ENCODE assay signal across 11 cellular contexts in genomic region chr3:187567741-187568140, GRCh38.
A peak's percentile ranks its signal among the peaks of the same experiment; 100 is the strongest.
DNase-seq lines count a peak whose midpoint lies in the region; ATAC-seq, FAIRE-seq and TF ChIP-seq lines count a peak whose summit lies in the region.
"Had no signal": no experiment of that assay in that cellular context is flagged by ENCODE, and none has a peak within 500 bp of the region (broad histone marks: within the 10 kb centered on the region; RNA-seq: fewer than 3 reads in every experiment).

No MANE protein-coding gene starts in this region.

- H3K9me3 ChIP-seq in A549 (no peaks in the 10 kb centered on the region), upper lobe of left lung (no peaks in the 10 kb centered on the region)

- POLR2A ChIA-PET in A549 (lab: Yijun Ruan, JAX): no interaction called here

- H3K4me1 ChIP-seq in A549: 0 out of 3 replicates have a peak, but pooled peaks cover 2% of the 10 kb centered on the region
- peaks cover 0 to 6% (median 5%) of the 10 kb centered on the region in 4 donors for H3K4me1 ChIP-seq in upper lobe of left lung

- 44% methylated on average over 2 of the region's 2 CpGs for WGBS in A549 (ENCODE audit: missing lambda C conversion rate)
- 47 to 49% methylated on average over 2 of the region's 2 CpGs for WGBS in upper lobe of left lung, 2 donors

- CTCF ChIA-PET in A549 (lab: Yijun Ruan, JAX): no interaction called here

- no peak for FAIRE-seq in A549 (lab: Jason Lieb, UNC)

- no peak for TF ChIP-seq RAD21 in A549 (conservative IDR thresholded peaks at IDR 0.05 in 1 of 2, IDR thresholded peaks at IDR 0.05 in 1 of 2)

- H3K4me3 ChIP-seq in A549 (no peak overlapping the region), H7 (ENCODE audit: insufficient read depth, low read depth, low read length) (no peak overlapping the region), astrocyte of the cerebellum (ENCODE audit: low read depth, low read length) (no peak overlapping the region), upper lobe of left lung (no peak overlapping the region)

- H3K36me3 ChIP-seq in H7 (replicated peaks; ENCODE audit: control insufficient read depth, insufficient read depth, low read length) (no peaks in the 10 kb centered on the region), upper lobe of left lung (no peaks in the 10 kb centered on the region)

- H3K27me3 ChIP-seq in H7 (ENCODE audit: control insufficient read depth, insufficient read depth, low read length) (no peaks in the 10 kb centered on the region), upper lobe of left lung (no peaks in the 10 kb centered on the region)

- H3K4me2 ChIP-seq in A549: 0 out of 3 replicates have a peak overlapping the region, but pooled peaks have one; percentile 5

- H3K27ac ChIP-seq in A549: no peak overlapping the region
- no peak overlapping the region for H3K27ac ChIP-seq in upper lobe of left lung
- H3K27ac ChIP-seq: C4-2B had no signal

- in situ Hi-C loops in astrocyte of the cerebellum (cut with HindIII; ENCODE audit: low sequenced_read_pairs): no loop called here

- TF ChIP-seq EP300 in A549 (IDR thresholded peaks at IDR 0.05): no peak
- no peak for TF ChIP-seq EP300 in upper lobe of left lung (IDR thresholded peaks at IDR 0.05)

- ATAC-seq in A549 (no peak), upper lobe of left lung (ENCODE audit: low FRiP score in 2 of 2) (no peak), HG03342 (IDR thresholded peaks at IDR 0.05; ENCODE audit: unreplicated experiment) (no peak), HG02973 (IDR thresholded peaks at IDR 0.05; ENCODE audit: unreplicated experiment) (no peak)
- ATAC-seq in activated CD4-positive, CD25-positive, alpha-beta regulatory T cell treated with anti-CD3 and anti-CD28 coated beads, Interleukin-2, amount 50 U/mL, for 24 hours: no peak

- TF ChIP-seq CTCF in A549 (IDR thresholded peaks at IDR 0.05): no peak
- no peak for TF ChIP-seq CTCF in astrocyte of the cerebellum (IDR thresholded peaks at IDR 0.05; ENCODE audit: low read depth, low read length, missing control alignments)
- TF ChIP-seq CTCF in upper lobe of left lung (IDR thresholded peaks at IDR 0.05): no peak

- no peak for TF ChIP-seq POLR2A in A549 (IDR thresholded peaks at IDR 0.05; ENCODE audit: low read length)
- no peak for TF ChIP-seq POLR2A in upper lobe of left lung (IDR thresholded peaks at IDR 0.05)

- no peak for DNase-seq in A549 (ENCODE audit: low read depth in 1 of 2, low spot score in 1 of 2)
- DNase-seq in H7: peak; percentile 19
- peak; percentile 94 for DNase-seq in astrocyte of the cerebellum (ENCODE audit: low read depth)
- peak; percentile 97 for DNase-seq in kidney glomerular epithelial cell (lab: John Stamatoyannopoulos, UW)
- DNase-seq in upper lobe of left lung: no peak
- DNase-seq: activated CD4-positive, alpha-beta memory T cell treated with anti-CD3 and anti-CD28 coated beads, Interleukin-2, amount 10 ng/mL, durations not matched to agents 7 days and 5 days; SHP77 treated with DMSO at 0.1 percent for 48 hours had no signal

TF ChIP-seq in A549, 52 proteins besides CTCF, POLR2A, EP300 and RAD21:
- TF ChIP-seq FOXS1 (CRISPR knock-in tag; IDR thresholded peaks at IDR 0.05) (no peak), CEBPB (IDR thresholded peaks at IDR 0.05) (no peak), PBX3 (IDR thresholded peaks at IDR 0.05) (no peak), POLR2AphosphoS2 (conservative IDR thresholded peaks at IDR 0.05; ENCODE audit: low read length) (no peak), RFX5 (IDR thresholded peaks at IDR 0.05) (no peak), SREBF2 (IDR thresholded peaks at IDR 0.05) (no peak)

Comparison
In these comparisons a context has a peak if more than half of its experiments do, and no peak if none do; other contexts are left out.
1. DNase-seq: peak in H7 (single experiment), astrocyte of the cerebellum (single experiment) and kidney glomerular epithelial cell (single experiment); none in A549 (0 of 2) and upper lobe of left lung (0 of 2).